27 cellular contexts compared by ENCODE assay signal in genomic region chr2:142724186-142724585, GRCh38.
A peak's percentile ranks its signal among the peaks of the same experiment; 100 is the strongest.
DNase-seq lines count a peak whose midpoint lies in the region; ATAC-seq, FAIRE-seq and TF ChIP-seq lines count a peak whose summit lies in the region.
"Had no signal": no experiment of that assay in that cellular context is flagged by ENCODE, and none has a peak within 500 bp of the region (broad histone marks: within the 10 kb centered on the region; RNA-seq: fewer than 3 reads in every experiment).

No MANE protein-coding gene starts in this region.

- no peaks in the 10 kb centered on the region for H3K23me2 ChIP-seq in H9 (ENCODE audit: insufficient read length, low read depth, low read length, poor library complexity, severe bottlenecking)

- no peaks in the 10 kb centered on the region for H4K20me1 ChIP-seq in GM12878 (ENCODE audit: control insufficient read depth, insufficient read depth)
- H4K20me1 ChIP-seq in H9 (ENCODE audit: control insufficient read depth, insufficient read depth, insufficient read length) = no peaks in the 10 kb centered on the region
- H4K20me1 ChIP-seq: BLaER1 had no signal

- H3K27me3 ChIP-seq in GM12878 (replicated peaks in 1 of 2; ENCODE audit: control insufficient read depth in 2 of 2, insufficient read depth in 2 of 2, low read length in 1 of 2) = no peaks in the 10 kb centered on the region
- no peaks in the 10 kb centered on the region for H3K27me3 ChIP-seq in H9 (ENCODE audit: insufficient read depth, low read length)
- H3K27me3 ChIP-seq: BLaER1, gastroesophageal sphincter, right lobe of liver, upper lobe of left lung had no signal

- H3K9me3 ChIP-seq in GM12878 (replicated peaks; ENCODE audit: control insufficient read depth, insufficient read depth, low read length) = no peaks in the 10 kb centered on the region
- H3K9me3 ChIP-seq in H9 (ENCODE audit: control insufficient read depth, low read depth, low read length) = no peaks in the 10 kb centered on the region
- H3K9me3 ChIP-seq: right lobe of liver had no signal

- H3K79me2 ChIP-seq in GM12878 (ENCODE audit: control insufficient read depth, insufficient read depth, low read length) (no peaks in the 10 kb centered on the region), H9 (ENCODE audit: insufficient read depth, low read length) (no peaks in the 10 kb centered on the region)

- H3K9me3 Mint-ChIP-seq in H9 = peaks cover 19% of the 10 kb centered on the region in 2 experiments
- H3K9me3 Mint-ChIP-seq in T-helper 2 cell treated with Interferon-gamma antibody and Interleukin-4, amounts not matched to agents 5 μg/mL and 100 μg/mL, for 36 hours = peaks cover 4% of the 10 kb centered on the region

- DNase-seq in GM18507 (ENCODE audit: extremely low spot score, insufficient read length, low read depth) = no peak
- DNase-seq in GM12878 (ENCODE audit: low read depth, low spot score) = no peak
- DNase-seq in NOMO-1 treated with DMSO at 0.1 percent for 48 hours (lab: John Stamatoyannopoulos, UW; ENCODE audit: unreplicated experiment) = no peak
- DNase-seq in H9 = no peak
- DNase-seq in coronary artery (ENCODE audit: low spot score) = no peak
- DNase-seq in T-helper 2 cell treated with Interferon-gamma antibody and Interleukin-4, amounts not matched to agents 5 μg/mL and 100 μg/mL, for 36 hours (ENCODE audit: low spot score) = no peak
- DNase-seq: activated CD4-positive, alpha-beta T cell treated with anti-CD3 and anti-CD28 coated beads for 36 hours; activated gamma-delta T cell; DMS153; hippocampal formation; left cardiac atrium; mammary epithelial cell; NCI-H1417 treated with DMSO at 0.1 percent for 48 hours; NCI-H2081 treated with DMSO at 0.1 percent for 48 hours; NCI-H345; NCI-H774; right lobe of liver; stimulated activated CD4-positive, alpha-beta T cell treated with anti-CD3 and anti-CD28 coated beads, Interleukin-2, amount 100 ng/mL, for 48 hours; T-helper 17 cell; upper lobe of left lung had no signal

- no peak overlapping the region for H3K14ac ChIP-seq in H9 (ENCODE audit: insufficient read depth, low read length)

- no TSS peak for BruUV-seq in GM12878 (replicated peaks; lab: Mats Ljungman, UMichigan)

- H3T11ph ChIP-seq in H9 (ENCODE audit: low read length) = no peak overlapping the region

- TF ChIP-seq CTCF in GM12878 (IDR thresholded peaks at IDR 0.05 in 2 of 3, conservative IDR thresholded peaks at IDR 0.05 in 1 of 3; ENCODE audit: control insufficient read depth in 2 of 3, extremely low read depth in 1 of 3, insufficient read depth in 1 of 3, low read depth in 3 of 3, low read length in 3 of 3) = no peak
- no peak for TF ChIP-seq CTCF in H9 (conservative IDR thresholded peaks at IDR 0.05)
- no peak for TF ChIP-seq CTCF in coronary artery (IDR thresholded peaks at IDR 0.05)

- TF ChIP-seq RAD21 in GM12878 (IDR thresholded peaks at IDR 0.05; ENCODE audit: insufficient read depth, low read depth, low read length) = no peak

- no peak for TF ChIP-seq POLR2A in GM12878 (IDR thresholded peaks at IDR 0.05; ENCODE audit: low read depth, low read length)

- peak; percentile 45 for FAIRE-seq in GM18507 (lab: Jason Lieb, UNC)
- FAIRE-seq in GM12878 (lab: Jason Lieb, UNC) = no peak
- FAIRE-seq: astrocyte had no signal

- H3K27ac Mint-ChIP-seq in H9 = no peak overlapping the region
- no peak overlapping the region for H3K27ac Mint-ChIP-seq in T-helper 2 cell treated with Interferon-gamma antibody and Interleukin-4, amounts not matched to agents 5 μg/mL and 100 μg/mL, for 36 hours
- H3K27ac Mint-ChIP-seq: activated CD4-positive, alpha-beta T cell treated with anti-CD3 and anti-CD28 coated beads for 36 hours; IgD-negative memory B cell; T-helper 17 cell had no signal

- no peaks in the 10 kb centered on the region; the same call in 1 of the 2 replicates for H3K27me3 Mint-ChIP-seq in H9 (ENCODE audit: low read depth)
- H3K27me3 Mint-ChIP-seq in T-helper 2 cell treated with Interferon-gamma antibody and Interleukin-4, amounts not matched to agents 5 μg/mL and 100 μg/mL, for 36 hours (ENCODE audit: low read depth) = no peaks in the 10 kb centered on the region
- H3K27me3 Mint-ChIP-seq: activated CD4-positive, alpha-beta T cell treated with anti-CD3 and anti-CD28 coated beads for 36 hours; IgD-negative memory B cell; T-helper 17 cell had no signal

- H3K4me3 Mint-ChIP-seq in H9 = no peak overlapping the region
- no peak overlapping the region for H3K4me3 Mint-ChIP-seq in T-helper 2 cell treated with Interferon-gamma antibody and Interleukin-4, amounts not matched to agents 5 μg/mL and 100 μg/mL, for 36 hours
- H3K4me3 Mint-ChIP-seq: activated CD4-positive, alpha-beta T cell treated with anti-CD3 and anti-CD28 coated beads for 36 hours; neural crest cell; T-helper 17 cell had no signal

- RAD21 ChIA-PET in GM12878 (lab: Charles Lee; ENCODE audit: unreplicated experiment) = no interaction called here

- no peak overlapping the region for H2BK120ac ChIP-seq in H9 (ENCODE audit: low read depth, low read length, poor library complexity, severe bottlenecking)

- H3K23ac ChIP-seq in H9 (ENCODE audit: insufficient read length, low read depth, low read length) = no peak overlapping the region

- no peak overlapping the region for H3K56ac ChIP-seq in H9 (ENCODE audit: insufficient read length, low read depth, low read length)

- no peak overlapping the region for H3K4me2 ChIP-seq in GM12878 (ENCODE audit: control insufficient read depth, insufficient read depth)
- no peak overlapping the region for H3K4me2 ChIP-seq in H9 (ENCODE audit: insufficient read depth, insufficient read length, low read length)
- H3K4me2 ChIP-seq: BLaER1 had no signal

- H3K4me3 ChIP-seq in GM12878 = no peak overlapping the region
- H3K4me3 ChIP-seq in coronary artery = no peak overlapping the region
- H3K4me3 ChIP-seq: BLaER1, gastroesophageal sphincter, right lobe of liver, upper lobe of left lung had no signal

- no peak overlapping the region for H4K91ac ChIP-seq in H9 (ENCODE audit: insufficient read length, low read depth, low read length)

- no peaks in the 10 kb centered on the region for H3K36me3 ChIP-seq in GM12878 (ENCODE audit: control insufficient read depth in 2 of 2, insufficient read depth in 2 of 2, low read length in 1 of 2)
- H3K36me3 ChIP-seq: BLaER1, gastroesophageal sphincter, right lobe of liver, upper lobe of left lung had no signal

- no peak overlapping the region for H2AFZ ChIP-seq in GM12878 (ENCODE audit: control insufficient read depth, low read depth, low read length)
- H2AFZ ChIP-seq in H9 (ENCODE audit: low read length) = no peak overlapping the region

- SMC1A ChIA-PET in GM12878 (lab: Charles Lee; ENCODE audit: uncharacterized antibody, unreplicated experiment) = no interaction called here

- ATAC-seq in GM21786 (IDR thresholded peaks at IDR 0.05; ENCODE audit: unreplicated experiment) = peak; percentile 40
- peak; percentile 35 for ATAC-seq in HG03469 (IDR thresholded peaks at IDR 0.05; ENCODE audit: unreplicated experiment)
- ATAC-seq in GM12878 = peak; percentile 55
- ATAC-seq: activated CD4-positive, alpha-beta T cell treated with anti-CD3 and anti-CD28 coated beads for 36 hours; gastroesophageal sphincter; left cardiac atrium; right lobe of liver; T-helper 17 cell had no signal

- H3K18ac ChIP-seq in H9 (ENCODE audit: insufficient read length, low read depth, low read length) = no peak overlapping the region

- H3K4ac ChIP-seq in H9 (ENCODE audit: low read depth, low read length) = no peak overlapping the region

- H2AK5ac ChIP-seq in H9 (ENCODE audit: insufficient read length, low read length) = no peak overlapping the region

- no peak overlapping the region for H3K9ac ChIP-seq in GM12878 (ENCODE audit: control insufficient read depth, insufficient read depth, low read length)
- no peak overlapping the region for H3K9ac ChIP-seq in H9 (ENCODE audit: extremely low read depth, insufficient read length, low read length)
- H3K9ac ChIP-seq: BLaER1 had no signal

- no peak overlapping the region for H2BK12ac ChIP-seq in H9 (ENCODE audit: insufficient read length, low read depth, low read length)

- H4K8ac ChIP-seq in H9 (replicated peaks; ENCODE audit: insufficient read length, low read depth, low read length) = no peak overlapping the region

- H4K5ac ChIP-seq in H9 (ENCODE audit: insufficient read length, low read depth, low read length) = no peak overlapping the region

- intact Hi-C loops in GM12878 (cut with micrococcal nuclease; ENCODE audit: unreplicated experiment) = no loop called here

- TF ChIP-seq EP300 in GM12878 (IDR thresholded peaks at IDR 0.05; ENCODE audit: borderline replicate concordance in 1 of 2, control insufficient read depth in 1 of 2, low read depth in 2 of 2, low read length in 2 of 2) = no peak

- in situ Hi-C loops in GM12878 (cut with MboI) = no loop called here

- CTCF ChIA-PET in GM12878 (lab: Yijun Ruan, JAX) = interaction anchor here (1.2 kb wide), 1 partner anchor 259 kb away, joined by 3 read pairs; no protein-coding TSS in a partner anchor

- no peak overlapping the region for H2BK20ac ChIP-seq in H9 (ENCODE audit: low read depth, low read length, poor library complexity, severe bottlenecking)

- no peak overlapping the region for H3K27ac ChIP-seq in GM12878 (ENCODE audit: control insufficient read depth, insufficient read depth)
- H3K27ac ChIP-seq in H9 (ENCODE audit: insufficient read length, low read depth, low read length) = no peak overlapping the region
- H3K27ac ChIP-seq in coronary artery = no peak overlapping the region
- H3K27ac ChIP-seq: BLaER1, gastroesophageal sphincter, right lobe of liver, upper lobe of left lung had no signal

- no peak overlapping the region for H2BK5ac ChIP-seq in H9 (ENCODE audit: insufficient read length, low read length)

- H3K4me1 Mint-ChIP-seq in H9 = peaks cover 23 to 25% of the 10 kb centered on the region in 2 experiments
- H3K4me1 Mint-ChIP-seq in T-helper 2 cell treated with Interferon-gamma antibody and Interleukin-4, amounts not matched to agents 5 μg/mL and 100 μg/mL, for 36 hours (ENCODE audit: low read depth) = no peaks in the 10 kb centered on the region
- H3K4me1 Mint-ChIP-seq: activated CD4-positive, alpha-beta T cell treated with anti-CD3 and anti-CD28 coated beads for 36 hours; T-helper 17 cell had no signal

- peaks cover 3% of the 10 kb centered on the region; the same call in 1 of the 2 replicates for H3K4me1 ChIP-seq in GM12878 (ENCODE audit: control insufficient read depth, insufficient read depth, low read length)
- H3K4me1 ChIP-seq in H9 (ENCODE audit: insufficient read depth, low read length) = no peaks in the 10 kb centered on the region; the same call in 1 of the 2 replicates
- H3K4me1 ChIP-seq: BLaER1, gastroesophageal sphincter, right lobe of liver had no signal

- peaks cover 15 to 19% (median 18%) of the 10 kb centered on the region in 3 experiments for H3K36me3 Mint-ChIP-seq in H9 (ENCODE audit: insufficient read depth in 1 of 3, low read depth in 3 of 3)
- no peaks in the 10 kb centered on the region for H3K36me3 Mint-ChIP-seq in T-helper 2 cell treated with Interferon-gamma antibody and Interleukin-4, amounts not matched to agents 5 μg/mL and 100 μg/mL, for 36 hours (ENCODE audit: low read depth)

- POLR2A ChIA-PET in GM12878 (lab: Charles Lee) = no interaction called here

- no peaks in the 10 kb centered on the region for H3K79me1 ChIP-seq in H9 (ENCODE audit: insufficient read depth, low read depth, low read length, poor library complexity, severe bottlenecking)

- H2BK15ac ChIP-seq in H9 (ENCODE audit: low read depth, low read length) = no peak overlapping the region
